Comparison of ENCODE assay signal across 20 cellular contexts in genomic region chr7:123472751-123473150, GRCh38.
DNase-seq lines count a peak whose midpoint lies in the region; ATAC-seq and TF ChIP-seq lines count a peak whose summit lies in the region.
"Had no signal": no experiment of that assay in that cellular context is flagged by ENCODE, and none has a peak within 500 bp of the region (broad histone marks: within the 10 kb centered on the region; RNA-seq: fewer than 3 reads in every experiment).

No MANE protein-coding gene starts in this region.

- no TSS peak for BruUV-seq in PC-9 (replicated peaks; lab: Mats Ljungman, UMichigan)

- DNase-seq in H9 (no peak), WTC11 (ENCODE audit: low spot score) (no peak), nephron progenitor cell (no peak), AML-193 (lab: John Stamatoyannopoulos, UW) (no peak), PC-9 (no peak), iPS-NIHi11 (ENCODE audit: low spot score) (no peak)
- DNase-seq: ACHN, Calu3, DMS153, GOT3, HCEC 1CT, NCI-H1048, NCI-H1417, NCI-H1694 treated with DMSO at 0.1 percent for 48 hours, NCI-H2081, NCI-H2227 treated with DMSO at 0.1 percent for 48 hours, SJCRH30, T-cell had no signal

- H3K9ac ChIP-seq in H9 (ENCODE audit: extremely low read depth, insufficient read length, low read length): no peak overlapping the region

- H3K79me2 ChIP-seq in H9 (ENCODE audit: insufficient read depth, low read length) (no peaks in the 10 kb centered on the region), PC-9 (ENCODE audit: low read depth) (no peaks in the 10 kb centered on the region)

- H3K27me3 Mint-ChIP-seq in H9 (ENCODE audit: low read depth) (no peaks in the 10 kb centered on the region), WTC11 (ENCODE audit: low read depth) (no peaks in the 10 kb centered on the region), nephron progenitor cell (ENCODE audit: low read depth, poor library complexity) (no peaks in the 10 kb centered on the region)
- H3K27me3 Mint-ChIP-seq: IgD-negative memory B cell had no signal

- H2AFZ ChIP-seq in H9 (ENCODE audit: low read length): no peak overlapping the region
- H2AFZ ChIP-seq in PC-9: no peak overlapping the region

- H4K20me1 ChIP-seq in H9 (ENCODE audit: control insufficient read depth, insufficient read depth, insufficient read length): no peaks in the 10 kb centered on the region
- no peaks in the 10 kb centered on the region for H4K20me1 ChIP-seq in PC-9 (ENCODE audit: insufficient read depth)

- no peak overlapping the region for H3K18ac ChIP-seq in H9 (ENCODE audit: insufficient read length, low read depth, low read length)

- no peak overlapping the region for H3T11ph ChIP-seq in H9 (ENCODE audit: low read length)

- H2BK120ac ChIP-seq in H9 (ENCODE audit: low read depth, low read length, poor library complexity, severe bottlenecking): no peak overlapping the region

- H4K8ac ChIP-seq in H9 (replicated peaks; ENCODE audit: insufficient read length, low read depth, low read length): no peak overlapping the region

- no peaks in the 10 kb centered on the region for H3F3A ChIP-seq in PC-9 (ENCODE audit: insufficient read depth, low read depth)

- no peak overlapping the region for H3K27ac ChIP-seq in H9 (ENCODE audit: insufficient read length, low read depth, low read length)
- no peak overlapping the region for H3K27ac ChIP-seq in PC-9
- H3K27ac ChIP-seq: SJCRH30 had no signal

- H2BK15ac ChIP-seq in H9 (ENCODE audit: low read depth, low read length): no peak overlapping the region

- H3K4me3 Mint-ChIP-seq in H9 (no peak overlapping the region), WTC11 (no peak overlapping the region), nephron progenitor cell (no peak overlapping the region)
- H3K4me3 Mint-ChIP-seq: IgD-negative memory B cell, T-cell had no signal

- H3K27me3 ChIP-seq in H9 (ENCODE audit: insufficient read depth, low read length) (no peaks in the 10 kb centered on the region), PC-9 (ENCODE audit: insufficient read depth, low read depth) (no peaks in the 10 kb centered on the region)
- H3K27me3 ChIP-seq: SJCRH30 had no signal

- H3K79me1 ChIP-seq in H9 (ENCODE audit: insufficient read depth, low read depth, low read length, poor library complexity, severe bottlenecking): no peaks in the 10 kb centered on the region

- H3K4ac ChIP-seq in H9 (ENCODE audit: low read depth, low read length): no peak overlapping the region

- no peak for TF ChIP-seq CTCF in H9 (conservative IDR thresholded peaks at IDR 0.05)
- TF ChIP-seq CTCF in WTC11 (IDR thresholded peaks at IDR 0.05): no peak
- no peak for TF ChIP-seq CTCF in nephron progenitor cell (IDR thresholded peaks at IDR 0.05)
- no peak for TF ChIP-seq CTCF in PC-9 (conservative IDR thresholded peaks at IDR 0.05)

- POLR2A ChIA-PET in WTC11 (lab: Charles Lee): no interaction called here
- POLR2A ChIA-PET in PC-9 (lab: Charles Lee; ENCODE audit: unreplicated experiment): no interaction called here

- H4K91ac ChIP-seq in H9 (ENCODE audit: insufficient read length, low read depth, low read length): no peak overlapping the region

- H3K36me3 ChIP-seq in PC-9 (ENCODE audit: low read depth): no peaks in the 10 kb centered on the region

- no peak overlapping the region for H3K56ac ChIP-seq in H9 (ENCODE audit: insufficient read length, low read depth, low read length)

- no peak overlapping the region for H3K4me3 ChIP-seq in PC-9
- H3K4me3 ChIP-seq: SJCRH30 had no signal

- H3K9me3 Mint-ChIP-seq in H9 (peaks cover 6 to 8% of the 10 kb centered on the region in 2 experiments; a peak in 4 of 5 replicates), WTC11 (peaks cover 26% of the 10 kb centered on the region), nephron progenitor cell (peaks cover 12% of the 10 kb centered on the region)

- WGBS in H9 (ENCODE audit: extremely low coverage, insufficient read length, low lambda C conversion rate): no CpG with 5 or more reads among the region's 1 CpG

- H2AK5ac ChIP-seq in H9 (ENCODE audit: insufficient read length, low read length): no peak overlapping the region

- no peak overlapping the region for H2BK20ac ChIP-seq in H9 (ENCODE audit: low read depth, low read length, poor library complexity, severe bottlenecking)

- H3K4me1 ChIP-seq in H9 (ENCODE audit: insufficient read depth, low read length) (no peaks in the 10 kb centered on the region), PC-9 (replicated peaks; ENCODE audit: insufficient read depth) (0 out of 2 replicates have a peak, but pooled peaks cover 4% of the 10 kb centered on the region)
- H3K4me1 ChIP-seq: SJCRH30 had no signal

- H3K36me3 Mint-ChIP-seq in H9 (ENCODE audit: insufficient read depth in 1 of 3, low read depth in 3 of 3) (peaks cover 2 to 14% (median 4%) of the 10 kb centered on the region in 3 experiments; a peak in 5 of 7 replicates), WTC11 (peaks cover 3% of the 10 kb centered on the region; the same call in 1 of the 2 replicates), nephron progenitor cell (ENCODE audit: low read depth) (no peaks in the 10 kb centered on the region)
- H3K36me3 Mint-ChIP-seq: IgD-negative memory B cell, T-cell had no signal

- ATAC-seq in WTC11 (peak; percentile 38; the same call in 1 of the 2 replicates), HG03108 (IDR thresholded peaks at IDR 0.05; ENCODE audit: unreplicated experiment) (no peak)
- ATAC-seq: T-cell had no signal

- no peak overlapping the region for H2BK5ac ChIP-seq in H9 (ENCODE audit: insufficient read length, low read length)

- H3K4me2 ChIP-seq in H9 (ENCODE audit: insufficient read depth, insufficient read length, low read length): no peak overlapping the region
- no peak overlapping the region for H3K4me2 ChIP-seq in PC-9

- H3K27ac Mint-ChIP-seq in H9 (peak overlapping the region in 2 of 3 experiments; percentile 85 to 91; a peak in 4 of 7 replicates), WTC11 (no peak overlapping the region; the same call in 1 of the 2 replicates), nephron progenitor cell (peak overlapping the region; percentile 64)
- H3K27ac Mint-ChIP-seq: IgD-negative memory B cell, T-cell had no signal

- intact Hi-C loops in PC-9 (cut with micrococcal nuclease; ENCODE audit: unreplicated experiment): no loop called here

- H3K4me1 Mint-ChIP-seq in H9 (peaks cover 6 to 7% of the 10 kb centered on the region in 2 experiments), WTC11 (peaks cover 6% of the 10 kb centered on the region), nephron progenitor cell (peaks cover 7% of the 10 kb centered on the region)

- CTCF ChIA-PET in WTC11 (lab: Charles Lee) (interaction anchor here (2.6 kb wide), 1 partner anchor 21 kb away, joined by 7 read pairs; no protein-coding TSS in a partner anchor), PC-9 (lab: Charles Lee) (no interaction called here)

- no peak overlapping the region for H2BK12ac ChIP-seq in H9 (ENCODE audit: insufficient read length, low read depth, low read length)

- H3K9me3 ChIP-seq in H9 (ENCODE audit: control insufficient read depth, low read depth, low read length) (no peaks in the 10 kb centered on the region), PC-9 (ENCODE audit: insufficient read depth, low read depth) (no peaks in the 10 kb centered on the region)
- H3K9me3 ChIP-seq: SJCRH30 had no signal

- no peak overlapping the region for H3K14ac ChIP-seq in H9 (ENCODE audit: insufficient read depth, low read length)

- no peak overlapping the region for H3K23ac ChIP-seq in H9 (ENCODE audit: insufficient read length, low read depth, low read length)

- no peaks in the 10 kb centered on the region for H3K23me2 ChIP-seq in H9 (ENCODE audit: insufficient read length, low read depth, low read length, poor library complexity, severe bottlenecking)

- no peak overlapping the region for H4K5ac ChIP-seq in H9 (ENCODE audit: insufficient read length, low read depth, low read length)

- H3K9me2 ChIP-seq in PC-9 (ENCODE audit: insufficient read depth): no peaks in the 10 kb centered on the region

TF ChIP-seq in WTC11, 78 proteins besides CTCF, POLR2A, EP300 and RAD21 (continues in another document):
- no peak for TF ChIP-seq FOXP4 (CRISPR knock-in tag; IDR thresholded peaks at IDR 0.05)
- TF ChIP-seq MAX (CRISPR knock-in tag; IDR thresholded peaks at IDR 0.05): no peak
- TF ChIP-seq, protein P1, sequence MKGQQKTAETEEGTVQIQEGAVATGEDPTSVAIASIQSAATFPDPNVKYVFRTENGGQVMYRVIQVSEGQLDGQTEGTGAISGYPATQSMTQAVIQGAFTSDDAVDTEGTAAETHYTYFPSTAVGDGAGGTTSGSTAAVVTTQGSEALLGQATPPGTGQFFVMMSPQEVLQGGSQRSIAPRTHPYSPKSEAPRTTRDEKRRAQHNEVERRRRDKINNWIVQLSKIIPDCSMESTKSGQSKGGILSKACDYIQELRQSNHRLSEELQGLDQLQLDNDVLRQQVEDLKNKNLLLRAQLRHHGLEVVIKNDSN (CRISPR knock-in tag; IDR thresholded peaks at IDR 0.05): no peak
- no peak for TF ChIP-seq RELA (CRISPR knock-in tag; IDR thresholded peaks at IDR 0.05; ENCODE audit: borderline replicate concordance)
